ENCODE assay signal across 2 cellular contexts in genomic region chr2:202814226-202814625, GRCh38.
TF ChIP-seq lines count a peak whose summit lies in the region.

No MANE protein-coding gene starts in this region.

TF ChIP-seq in A549, 52 proteins besides CTCF, POLR2A, EP300 and RAD21 (continued from another document):
- TF ChIP-seq REST (IDR thresholded peaks at IDR 0.05) (no peak), FOSB (CRISPR knock-in tag; IDR thresholded peaks at IDR 0.05) (no peak), GATA3 (IDR thresholded peaks at IDR 0.05; ENCODE audit: borderline replicate concordance) (no peak), JUNB (IDR thresholded peaks at IDR 0.05) (no peak), NPAS2 (CRISPR knock-in tag; IDR thresholded peaks at IDR 0.05; ENCODE audit: borderline replicate concordance) (no peak), HMGXB4 (CRISPR knock-in tag; IDR thresholded peaks at IDR 0.05; ENCODE audit: borderline replicate concordance) (no peak), NFE2L2 (conservative IDR thresholded peaks at IDR 0.05; ENCODE audit: low read length) (no peak), BCL3 (IDR thresholded peaks at IDR 0.05) (no peak)

TF ChIP-seq in WTC11, 78 proteins besides CTCF, POLR2A, EP300 and RAD21 (continued from another document):
- TF ChIP-seq ARID4B (CRISPR knock-in tag; IDR thresholded peaks at IDR 0.05; ENCODE audit: borderline replicate concordance) (no peak), GTF2I (CRISPR knock-in tag; conservative IDR thresholded peaks at IDR 0.05) (no peak)
